Comparison of ENCODE assay signal across 9 cellular contexts in genomic region chr2:233353101-233353768, GRCh38. TPM values are rescaled to one million over a fixed set of nuclear protein-coding genes. Genes with fewer than 3 reads are reported as not detected.
DNase-seq lines count a peak whose midpoint lies in the region; ATAC-seq, FAIRE-seq and TF ChIP-seq lines count a peak whose summit lies in the region.
"Had no signal": no experiment of that assay in that cellular context is flagged by ENCODE, and none has a peak within 500 bp of the region (broad histone marks: within the 10 kb centered on the region; RNA-seq: fewer than 3 reads in every experiment).

No MANE protein-coding gene starts in this region.

- no peak for DNase-seq in GM18507 (ENCODE audit: extremely low spot score, insufficient read length, low read depth)
- DNase-seq in MM.1S: no peak
- DNase-seq in psoas muscle: peak in 1 of 2 donors; percentile 64
- DNase-seq in COR-L47 (lab: John Stamatoyannopoulos, UW): no peak
- no peak for DNase-seq in SKM-1 treated with dmso at 0.1 percent for 144 hours (lab: John Stamatoyannopoulos, UW; ENCODE audit: unreplicated experiment)
- no peak for DNase-seq in NCI-H226

- TF ChIP-seq CTCF in MM.1S (IDR thresholded peaks at IDR 0.05; ENCODE audit: low read length): no peak
- TF ChIP-seq CTCF in psoas muscle (IDR thresholded peaks at IDR 0.05): no peak

- peak; percentile 6 for ATAC-seq in esophagus mucosa
- ATAC-seq in psoas muscle: peak; percentile 4 to 32 (median 20)
- ATAC-seq in HG03175 (IDR thresholded peaks at IDR 0.05; ENCODE audit: unreplicated experiment): no peak

- H3K4me3 ChIP-seq in MM.1S (ENCODE audit: low read length): peak overlapping the region; percentile 69
- peak overlapping the region; percentile 66 for H3K4me3 ChIP-seq in psoas muscle

- H2AFZ ChIP-seq in MM.1S (ENCODE audit: low read length): peak overlapping the region; percentile 91

- FAIRE-seq in GM18507 (lab: Jason Lieb, UNC): peak; percentile 51

- 54 to 73% (median 58%) methylated on average over 22 of the region's 22 CpGs for WGBS in psoas muscle, 3 donors

- intact Hi-C loops in psoas muscle (cut with DNase I): loop anchor here in 1 of 2 donors (5.0 kb wide), 1 partner anchor 54 kb away; no protein-coding TSS in a partner anchor

- no peaks in the 10 kb centered on the region for H3K27me3 ChIP-seq in MM.1S (replicated peaks; ENCODE audit: insufficient read depth, low read length)
- no peaks in the 10 kb centered on the region for H3K27me3 ChIP-seq in psoas muscle (ENCODE audit: insufficient read depth in 3 of 3, low read length in 2 of 3)
- H3K27me3 ChIP-seq: testis had no signal

- H3F3A ChIP-seq in MM.1S (ENCODE audit: insufficient read depth, low read length): peaks cover 9% of the 10 kb centered on the region

- no peaks in the 10 kb centered on the region for H3K36me3 ChIP-seq in MM.1S (replicated peaks; ENCODE audit: insufficient read depth, low read length)
- H3K36me3 ChIP-seq in psoas muscle (ENCODE audit: insufficient read depth in 1 of 2, low read depth in 1 of 2): peaks cover 0 to 2% of the 10 kb centered on the region in 2 donors

- H3K9me3 ChIP-seq in MM.1S (replicated peaks; ENCODE audit: insufficient read depth, low read length): no peaks in the 10 kb centered on the region
- H3K9me3 ChIP-seq in psoas muscle: no peaks in the 10 kb centered on the region
- H3K9me3 ChIP-seq: testis had no signal

- H3K4me2 ChIP-seq in MM.1S (ENCODE audit: low read depth, low read length): peak overlapping the region; percentile 81

- peak overlapping the region; percentile 54; the same call in 1 of the 2 replicates for H3K9ac ChIP-seq in MM.1S (ENCODE audit: low read length)

- no peaks in the 10 kb centered on the region for H4K20me1 ChIP-seq in MM.1S (ENCODE audit: insufficient read depth, low read length)

- H3K4me1 ChIP-seq in MM.1S (ENCODE audit: low read length) (peaks cover 49% of the 10 kb centered on the region), psoas muscle (peaks cover 47% of the 10 kb centered on the region)

- H3K79me2 ChIP-seq in MM.1S (ENCODE audit: low read length): peaks cover 34% of the 10 kb centered on the region

- H3K9me2 ChIP-seq in MM.1S (replicated peaks; ENCODE audit: insufficient read depth, low read length): no peaks in the 10 kb centered on the region

- H3K27ac ChIP-seq in MM.1S (ENCODE audit: low read length) (peak overlapping the region; percentile 78; the same call in 1 of the 2 replicates), psoas muscle (no peak overlapping the region)

RNA-seq across cellular contexts. Expression of gene DGKD, which starts 1.1 kb away (rescaled TPM):
- total RNA-seq in esophagus mucosa (6.7 TPM), psoas muscle (100 to 1,000 TPM in 3 of 4 donors, 10 to 100 TPM in 1; 77.9 to 365 (median 244) TPM)
- polyA plus RNA-seq in psoas muscle: 100 to 1,000 TPM in 1 of 3 donors, 10 to 100 TPM in 2; 59.4 to 310 (median 59.6) TPM

RNA-seq across cellular contexts. Expression of gene SAG, which starts 45.6 kb away (rescaled TPM):
- not detected for total RNA-seq in esophagus mucosa
- not detected for total RNA-seq in psoas muscle
- polyA plus RNA-seq in psoas muscle: not detected

Comparison
In these comparisons a context has a peak if more than half of its experiments do, and no peak if none do; other contexts are left out.
1. RNA of gene DGKD, which starts 1.1 kb away (total RNA-seq): 77.9 to 365 TPM in psoas muscle; 6.7 TPM in esophagus mucosa (single experiment); every median in the first group is over 10 times any median in the second.